In the genomic region with DNA sequence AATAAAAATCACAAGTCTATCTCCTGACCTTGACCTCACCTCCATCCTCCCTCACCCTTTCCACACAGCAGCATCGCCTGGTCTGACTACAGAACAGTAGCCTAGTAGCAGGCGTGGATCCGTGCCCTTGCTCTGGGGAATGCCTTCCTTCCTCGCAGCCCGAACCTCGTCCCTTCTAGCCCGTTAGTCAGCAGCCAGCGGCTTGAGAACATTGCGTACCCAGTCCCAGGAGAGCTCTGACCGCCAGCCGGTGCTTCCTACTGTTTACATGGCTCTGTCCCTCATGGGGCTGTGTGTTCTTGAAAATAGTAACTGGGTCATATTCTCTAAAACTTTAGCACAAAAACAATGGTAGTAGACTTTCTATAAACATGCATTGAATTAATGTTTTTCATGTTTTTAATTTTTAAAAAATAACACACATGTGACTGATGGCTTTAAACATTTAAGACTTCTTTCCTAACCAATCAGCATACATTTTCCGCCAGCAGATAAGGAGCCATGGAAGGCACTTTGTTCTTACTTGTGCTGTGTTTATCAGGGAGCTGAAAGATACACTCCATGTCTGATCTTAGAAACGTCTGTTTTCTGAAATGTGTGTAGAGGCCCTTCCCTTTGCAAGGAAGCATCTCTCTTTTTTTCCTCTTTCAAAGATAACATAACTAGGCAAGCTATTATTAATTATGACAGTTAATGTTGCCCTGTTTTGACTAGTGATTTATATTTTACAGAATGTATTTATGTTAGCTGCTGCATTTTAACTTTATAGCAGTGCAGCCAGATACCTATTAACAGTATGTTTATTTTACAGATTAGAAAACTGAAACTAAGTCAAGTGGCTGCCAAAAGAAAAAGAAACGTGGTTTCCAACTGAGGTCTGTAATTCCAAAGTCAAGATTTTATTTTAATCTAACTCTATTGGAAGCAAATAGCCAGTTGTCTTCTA, we compare ENCODE assay signal across 10 cellular contexts.
DNase-seq lines count a peak whose midpoint lies in the region; TF ChIP-seq lines count a peak whose summit lies in the region.
"Had no signal": no experiment of that assay in that cellular context is flagged by ENCODE, and none has a peak within 500 bp of the region (broad histone marks: within the 10 kb centered on the region; RNA-seq: fewer than 3 reads in every experiment).

No MANE protein-coding gene starts in this region.

- no peaks in the 10 kb centered on the region for H4K20me1 ChIP-seq in BLaER1

- H3K4me3 ChIP-seq in BLaER1: peak overlapping the region; percentile 42
- no peak overlapping the region for H3K4me3 ChIP-seq in breast epithelium

- H3K27me3 ChIP-seq in BLaER1: no peaks in the 10 kb centered on the region
- H3K27me3 ChIP-seq in breast epithelium: no peaks in the 10 kb centered on the region

- intact Hi-C loops in breast epithelium (cut with DNase I; ENCODE audit: low total_unique reads): no loop called here

- peak overlapping the region; percentile 75 for H3K9ac ChIP-seq in BLaER1

- H3K9me3 ChIP-seq in BLaER1 (peaks cover 6% of the 10 kb centered on the region), breast epithelium (no peaks in the 10 kb centered on the region)

- H3K4me1 ChIP-seq in BLaER1 (peaks cover 76% of the 10 kb centered on the region), breast epithelium (no peaks in the 10 kb centered on the region)

- no peaks in the 10 kb centered on the region for H3K36me3 ChIP-seq in BLaER1
- no peaks in the 10 kb centered on the region for H3K36me3 ChIP-seq in breast epithelium

- DNase-seq in breast epithelium (ENCODE audit: low spot score in 2 of 2): no peak
- peak; percentile 62 for DNase-seq in hepatic stellate cell (ENCODE audit: low spot score)
- peak; percentile 45 for DNase-seq in retina
- DNase-seq in NCI-H1092 (lab: John Stamatoyannopoulos, UW): no peak
- no peak for DNase-seq in activated CD4-positive, alpha-beta T cell treated with anti-CD3 and anti-CD28 coated beads, Interleukin-2, amount 50 U/mL, for 48 hours
- DNase-seq in NCI-H2171 (lab: John Stamatoyannopoulos, UW): no peak
- DNase-seq in NCI-H510A (lab: John Stamatoyannopoulos, UW): no peak
- DNase-seq: activated naive CD4-positive, alpha-beta T cell treated with anti-CD3 and anti-CD28 coated beads, Interleukin-2, amount 50 U/mL, for 16 hours; NCI-H446 treated with DMSO at 0.1 percent for 48 hours had no signal

- no peak for TF ChIP-seq CTCF in breast epithelium (IDR thresholded peaks at IDR 0.05)

- peak overlapping the region; percentile 94 for H3K27ac ChIP-seq in BLaER1
- peak overlapping the region; percentile 54 to 76 for H3K27ac ChIP-seq in breast epithelium

- TF ChIP-seq POLR2A in breast epithelium (IDR thresholded peaks at IDR 0.05): no peak

- H3K4me2 ChIP-seq in BLaER1: peak overlapping the region; percentile 81

Comparison
In these comparisons a context has a peak if more than half of its experiments do, and no peak if none do; other contexts are left out.
1. DNase-seq: peak in hepatic stellate cell (single experiment) and retina (single experiment); none in breast epithelium (0 of 2), NCI-H1092 (single experiment), activated CD4-positive, alpha-beta T cell treated with anti-CD3 and anti-CD28 coated beads, Interleukin-2, amount 50 U/mL, for 48 hours (0 of 2), NCI-H2171 (single experiment) and NCI-H510A (single experiment).